Comparison of ENCODE assay signal across 9 cellular contexts in genomic region chr1:27357281-27358037, GRCh38. TPM values are rescaled to one million over a fixed set of nuclear protein-coding genes. Genes with fewer than 3 reads are reported as not detected.
DNase-seq lines count a peak whose midpoint lies in the region; ATAC-seq and TF ChIP-seq lines count a peak whose summit lies in the region.
"Had no signal": no experiment of that assay in that cellular context is flagged by ENCODE, and none has a peak within 500 bp of the region (broad histone marks: within the 10 kb centered on the region; RNA-seq: fewer than 3 reads in every experiment).

No MANE protein-coding gene starts in this region.

- H2AFZ ChIP-seq in mammary epithelial cell (ENCODE audit: low read depth, low read length) = no peak overlapping the region

- H3K27me3 ChIP-seq in mammary epithelial cell (ENCODE audit: insufficient read depth, low read length) = no peaks in the 10 kb centered on the region

- H3K9me3 Mint-ChIP-seq in activated B cell treated with CpG ODN at 0.5 μM for 24 hours = no peaks in the 10 kb centered on the region

- no peak overlapping the region for H3K9ac ChIP-seq in mammary epithelial cell (ENCODE audit: insufficient read depth, low read length)

- peak overlapping the region; percentile 76 for H3K4me3 Mint-ChIP-seq in activated B cell treated with CpG ODN at 0.5 μM for 24 hours

- H3K27ac ChIP-seq in mammary epithelial cell (ENCODE audit: insufficient read depth, low read depth, low read length) = no peak overlapping the region

- H3K4me1 ChIP-seq in mammary epithelial cell (ENCODE audit: insufficient read depth, low read length) = no peaks in the 10 kb centered on the region

- peak overlapping the region; percentile 56 for H3K27ac Mint-ChIP-seq in activated B cell treated with CpG ODN at 0.5 μM for 24 hours

- dilution Hi-C loops in mammary epithelial cell (cut with HindIII; ENCODE audit: low sequenced_read_pairs) = no loop called here

- TF ChIP-seq POLR2A in NB4 (IDR thresholded peaks at IDR 0.05; ENCODE audit: extremely low read depth, insufficient read length) = no peak

- H3K36me3 Mint-ChIP-seq in activated B cell treated with CpG ODN at 0.5 μM for 24 hours (ENCODE audit: low read depth) = peaks cover 6% of the 10 kb centered on the region

- TSS peak; percentile 12 for BruUV-seq in mammary epithelial cell (replicated peaks; lab: Mats Ljungman, UMichigan)

- no peak overlapping the region for H3K4me2 ChIP-seq in mammary epithelial cell (ENCODE audit: insufficient read depth, low read depth, low read length)

- H3K36me3 ChIP-seq in mammary epithelial cell (ENCODE audit: insufficient read depth, low read length) = peaks cover 8% of the 10 kb centered on the region

- no peak overlapping the region for H3K4me3 ChIP-seq in NB4 (ENCODE audit: low read depth, low read length)
- no peak overlapping the region for H3K4me3 ChIP-seq in mammary epithelial cell (replicated peaks in 1 of 3; ENCODE audit: insufficient read depth in 1 of 3, low read depth in 2 of 3, low read length in 3 of 3)

- H3K4me1 Mint-ChIP-seq in activated B cell treated with CpG ODN at 0.5 μM for 24 hours = peaks cover 46% of the 10 kb centered on the region

- no peaks in the 10 kb centered on the region for H3K9me3 ChIP-seq in mammary epithelial cell (replicated peaks; ENCODE audit: insufficient read depth, low read length)

- ATAC-seq in activated B cell treated with CpG ODN at 0.5 μM for 24 hours (ENCODE audit: low read depth) = peak; percentile 66

- H3K27me3 Mint-ChIP-seq in activated B cell treated with CpG ODN at 0.5 μM for 24 hours = no peaks in the 10 kb centered on the region

- peak; percentile 95 for DNase-seq in 8988T
- peak; percentile 97 for DNase-seq in GM13976 (ENCODE audit: low spot score)
- DNase-seq in NB4 (ENCODE audit: low read depth) = peak; percentile 77
- peak; percentile 80 for DNase-seq in activated B cell treated with CpG ODN at 0.5 μM for 24 hours
- DNase-seq in mammary epithelial cell = no peak
- peak; percentile 68 for DNase-seq in kidney tubule cell (ENCODE audit: low spot score)
- DNase-seq in stimulated activated CD4-positive, alpha-beta T cell treated with anti-CD3 and anti-CD28 coated beads, Interleukin-2, amount 100 ng/mL, for 24 hours = peak; percentile 81 to 82
- no peak for DNase-seq in NCI-H2107 (lab: John Stamatoyannopoulos, UW)

- 31% methylated on average over 26 of the region's 40 CpGs for WGBS in mammary epithelial cell (ENCODE audit: low coverage, missing lambda C conversion rate)

- POLR2A ChIA-PET in activated B cell treated with CpG ODN at 0.5 μM for 24 hours (lab: Charles Lee) = interaction anchor here (0.6 to 9.1 kb wide), 8 partner anchors 8 to 512 kb away, joined by 3 to 75 read pairs (median 8); partner anchors contain the start of genes MAP3K6, SYTL1 and TMEM222

- no peaks in the 10 kb centered on the region for H3K79me2 ChIP-seq in mammary epithelial cell (ENCODE audit: insufficient read depth, low read length)

- TF ChIP-seq CTCF in GM13976 (IDR thresholded peaks at IDR 0.05; ENCODE audit: borderline replicate concordance, control extremely low read depth, extremely low read depth, insufficient read depth, missing control alignments) = peak; percentile 92
- TF ChIP-seq CTCF in NB4 (IDR thresholded peaks at IDR 0.05; ENCODE audit: low read depth, low read length) = peak; percentile 69
- peak; percentile 69 for TF ChIP-seq CTCF in activated B cell treated with CpG ODN at 0.5 μM for 24 hours (IDR thresholded peaks at IDR 0.05)
- peak; percentile 78 to 90 for TF ChIP-seq CTCF in mammary epithelial cell (conservative IDR thresholded peaks at IDR 0.05 in 1 of 2, IDR thresholded peaks at IDR 0.05 in 1 of 2; ENCODE audit: extremely low read depth in 1 of 2, insufficient read depth in 1 of 2, low read depth in 1 of 2, low read length in 2 of 2)

- H4K20me1 ChIP-seq in mammary epithelial cell (ENCODE audit: insufficient read depth, low read length) = no peaks in the 10 kb centered on the region

- intact Hi-C loops in activated B cell treated with CpG ODN at 0.5 μM for 24 hours (cut with micrococcal nuclease) (loop anchor here (1.0 to 2.0 kb wide), 9 partner anchors 8 to 249 kb away; partner anchors contain the start of genes GPR3 and TMEM222), mammary epithelial cell (cut with micrococcal nuclease) (loop anchor here (1.0 kb wide), 2 partner anchors 31 to 56 kb away; no protein-coding TSS in a partner anchor)

- in situ Hi-C loops in GM13976 (cut with MboI; ENCODE audit: low sequenced_read_pairs, unreplicated experiment) = no loop called here
- in situ Hi-C loops in mammary epithelial cell (cut with MboI; ENCODE audit: low sequenced_read_pairs in 2 of 2) = no loop called here

- CTCF ChIA-PET in activated B cell treated with CpG ODN at 0.5 μM for 24 hours (lab: Charles Lee) = interaction anchor here (0.9 to 3.9 kb wide), 24 partner anchors 8 to 457 kb away, joined by 3 to 43 read pairs (median 6); partner anchors contain the start of genes AHDC1, CD164L2, GPATCH3 and GPR3
- CTCF ChIA-PET in mammary epithelial cell (lab: Charles Lee; ENCODE audit: low non-redundant PET) = no interaction called here

RNA-seq across cellular contexts. Expression of gene MAP3K6, which starts 9.3 kb away (rescaled TPM):
- 4.6 and 7.4 TPM in 2 replicates for total RNA-seq in activated B cell treated with CpG ODN at 0.5 μM for 24 hours
- 10 to 100 TPM; 38.8 to 46.1 TPM for total RNA-seq in mammary epithelial cell
- 22.5 TPM for polyA plus RNA-seq in mammary epithelial cell
- 20.7 TPM for polyA minus RNA-seq in mammary epithelial cell

RNA-seq across cellular contexts. Expression of gene SYTL1, which starts 15.6 kb away (rescaled TPM):
- total RNA-seq in activated B cell treated with CpG ODN at 0.5 μM for 24 hours = 76.0 and 81.9 TPM in 2 replicates
- total RNA-seq in mammary epithelial cell = 10 to 100 TPM; 63.3 to 91.8 TPM
- polyA plus RNA-seq in mammary epithelial cell = 33.0 TPM
- polyA minus RNA-seq in mammary epithelial cell = 14.8 TPM

RNA-seq across cellular contexts. Expression of gene FCN3, which starts 17.2 kb away (rescaled TPM):
- total RNA-seq in activated B cell treated with CpG ODN at 0.5 μM for 24 hours = not detected in 2 replicates
- total RNA-seq in mammary epithelial cell = not detected
- polyA plus RNA-seq in mammary epithelial cell = not detected
- polyA minus RNA-seq in mammary epithelial cell = not detected

RNA-seq across cellular contexts. Expression of gene CD164L2, which starts 25.7 kb away (rescaled TPM):
- total RNA-seq in activated B cell treated with CpG ODN at 0.5 μM for 24 hours (0.16 TPM in 1 of 2 replicates, not detected in the other), mammary epithelial cell (1 to 10 TPM; 1.7 to 2.7 TPM)
- 1.4 TPM for polyA plus RNA-seq in mammary epithelial cell
- 8.2 TPM for polyA minus RNA-seq in mammary epithelial cell
- total RNA-seq: subcutaneous adipose tissue had no signal

RNA-seq across cellular contexts. Expression of gene GPR3, which starts 35.0 kb away (rescaled TPM):
- total RNA-seq in activated B cell treated with CpG ODN at 0.5 μM for 24 hours (0.11 TPM in 1 of 2 replicates, not detected in the other), mammary epithelial cell (1 to 10 TPM in 1 of 2 donors, under 1 TPM in 1; 0.50 to 2.3 TPM)
- 3.1 TPM for polyA plus RNA-seq in mammary epithelial cell
- not detected for polyA minus RNA-seq in mammary epithelial cell

Comparison
In these comparisons a context has a peak if more than half of its experiments do, and no peak if none do; other contexts are left out.
1. DNase-seq: peak in 8988T (single experiment), GM13976 (single experiment), NB4 (single experiment), activated B cell treated with CpG ODN at 0.5 μM for 24 hours (single experiment), kidney tubule cell (single experiment) and stimulated activated CD4-positive, alpha-beta T cell treated with anti-CD3 and anti-CD28 coated beads, Interleukin-2, amount 100 ng/mL, for 24 hours (2 of 2); none in mammary epithelial cell (single experiment) and NCI-H2107 (single experiment).
2. Peak in every context shown above with its lines, with median percentiles within 50 percentile points of each other: CTCF ChIP-seq.